In genomic region chr11:62554377-62554776, GRCh38 we compare ENCODE assay signal across 8 cellular contexts. TPM values are rescaled to one million over a fixed set of nuclear protein-coding genes. Genes with fewer than 3 reads are reported as not detected.
DNase-seq lines count a peak whose midpoint lies in the region; ATAC-seq and TF ChIP-seq lines count a peak whose summit lies in the region.

No MANE protein-coding gene starts in this region.

- no peaks in the 10 kb centered on the region for H3K9me3 ChIP-seq in CD4-positive, CD25-positive, alpha-beta regulatory T cell (ENCODE audit: control insufficient read depth in 2 of 2, low read length in 2 of 2)
- H3K9me3 ChIP-seq in duodenal mucosa (ENCODE audit: control insufficient read depth in 1 of 2, low read length in 2 of 2) (no peaks in the 10 kb centered on the region), osteoblast (ENCODE audit: low read depth, low read length) (no peaks in the 10 kb centered on the region)

- H3K4me1 ChIP-seq in CD4-positive, CD25-positive, alpha-beta regulatory T cell (ENCODE audit: control insufficient read depth, insufficient read depth, low read length, poor library complexity, severe bottlenecking): peaks cover 98% of the 10 kb centered on the region
- peaks cover 68 to 80% of the 10 kb centered on the region in 2 donors for H3K4me1 ChIP-seq in duodenal mucosa (ENCODE audit: control insufficient read depth in 1 of 2, insufficient read depth in 2 of 2, low read length in 2 of 2)
- peaks cover 62% of the 10 kb centered on the region for H3K4me1 ChIP-seq in osteoblast (ENCODE audit: insufficient read depth, low read length)

- H3K27ac ChIP-seq in CD4-positive, CD25-positive, alpha-beta regulatory T cell (ENCODE audit: insufficient read depth, low read length, poor library complexity, severe bottlenecking): peak overlapping the region; percentile 99
- H3K27ac ChIP-seq in duodenal mucosa (ENCODE audit: low read depth, low read length) (peak overlapping the region; percentile 93), osteoblast (ENCODE audit: low read depth, low read length) (peak overlapping the region; percentile 85)

- TF ChIP-seq CTCF in osteoblast (IDR thresholded peaks at IDR 0.05; ENCODE audit: extremely low read depth, low read depth, low read length): no peak

- peaks cover 4% of the 10 kb centered on the region for H3K36me3 Mint-ChIP-seq in CD4-positive, CD25-positive, alpha-beta regulatory T cell

- peak overlapping the region; percentile 99 to 100 (median 99) for H3K27ac Mint-ChIP-seq in CD4-positive, CD25-positive, alpha-beta regulatory T cell

- no peak for ATAC-seq in CD4-positive, CD25-positive, alpha-beta regulatory T cell (ENCODE audit: low read depth in 2 of 2)
- ATAC-seq in GM21447 (IDR thresholded peaks at IDR 0.05; ENCODE audit: unreplicated experiment) (no peak), GM21423 (IDR thresholded peaks at IDR 0.05; ENCODE audit: unreplicated experiment) (no peak)

- peak overlapping the region; percentile 81 for H3K4me2 ChIP-seq in osteoblast (ENCODE audit: insufficient read depth, low read length)

- H3K4me3 Mint-ChIP-seq in CD4-positive, CD25-positive, alpha-beta regulatory T cell: peak overlapping the region; percentile 18 to 90 (median 86)

- H3K27me3 Mint-ChIP-seq in CD4-positive, CD25-positive, alpha-beta regulatory T cell: peaks cover 6% of the 10 kb centered on the region

- no peak overlapping the region for H2AFZ ChIP-seq in osteoblast (ENCODE audit: low read length)

- H3K9me3 Mint-ChIP-seq in CD4-positive, CD25-positive, alpha-beta regulatory T cell: peaks cover 0 to 3% (median 0%) of the 10 kb centered on the region in 7 donors

- no peak for DNase-seq in CD4-positive, CD25-positive, alpha-beta regulatory T cell
- DNase-seq in MV-4-11 (lab: John Stamatoyannopoulos, UW) (peak; percentile 11), osteoblast (ENCODE audit: insufficient read length, low spot score, missing footprints) (no peak), NCI-H774 (lab: John Stamatoyannopoulos, UW) (no peak)
- no peak for DNase-seq in activated CD4-positive, CD25-positive, alpha-beta regulatory T cell (lab: John Stamatoyannopoulos, UW)

- peaks cover 11 to 94% (median 71%) of the 10 kb centered on the region in 4 donors for H3K4me1 Mint-ChIP-seq in CD4-positive, CD25-positive, alpha-beta regulatory T cell

- H3K27me3 ChIP-seq in CD4-positive, CD25-positive, alpha-beta regulatory T cell (ENCODE audit: control insufficient read depth, insufficient read depth, low read length): no peaks in the 10 kb centered on the region
- H3K27me3 ChIP-seq in duodenal mucosa (ENCODE audit: control insufficient read depth in 1 of 2, insufficient read depth in 2 of 2, low read length in 2 of 2) (no peaks in the 10 kb centered on the region), osteoblast (ENCODE audit: insufficient read depth, low read length) (no peaks in the 10 kb centered on the region)

- H3K79me2 ChIP-seq in osteoblast (ENCODE audit: insufficient read depth, low read length): peaks cover 7% of the 10 kb centered on the region

- H4K20me1 ChIP-seq in osteoblast (ENCODE audit: insufficient read depth, low read length): peaks cover 14% of the 10 kb centered on the region

- peaks cover 6% of the 10 kb centered on the region for H3K36me3 ChIP-seq in CD4-positive, CD25-positive, alpha-beta regulatory T cell (ENCODE audit: control insufficient read depth, insufficient read depth, low read length)
- H3K36me3 ChIP-seq in duodenal mucosa (ENCODE audit: control insufficient read depth in 1 of 2, insufficient read depth in 2 of 2, low read length in 2 of 2): peaks cover 5 to 9% of the 10 kb centered on the region in 2 donors
- H3K36me3 ChIP-seq in osteoblast (ENCODE audit: insufficient read depth, low read length): peaks cover 22% of the 10 kb centered on the region

- H3K4me3 ChIP-seq in CD4-positive, CD25-positive, alpha-beta regulatory T cell (ENCODE audit: low read depth, low read length): peak overlapping the region; percentile 73
- H3K4me3 ChIP-seq in duodenal mucosa (ENCODE audit: low read depth in 1 of 2, low read length in 2 of 2) (no peak overlapping the region), osteoblast (ENCODE audit: insufficient read depth, low read length) (peak overlapping the region; percentile 59)

- peak overlapping the region; percentile 55 to 79 for H3K9ac ChIP-seq in duodenal mucosa (ENCODE audit: low read depth in 1 of 2, low read length in 2 of 2)

RNA-seq across cellular contexts. Expression of gene AHNAK, which starts 7.8 kb away (rescaled TPM):
- 852 TPM for total RNA-seq in CD4-positive, CD25-positive, alpha-beta regulatory T cell
- 10 to 100 TPM; 22.3 to 59.3 (median 39.5) TPM for polyA plus RNA-seq in CD4-positive, CD25-positive, alpha-beta regulatory T cell
- 646 and 720 TPM in 2 replicates for total RNA-seq in osteoblast

RNA-seq across cellular contexts. Expression of gene EEF1G, which starts 19.3 kb away (rescaled TPM):
- 1,198 TPM for total RNA-seq in CD4-positive, CD25-positive, alpha-beta regulatory T cell
- polyA plus RNA-seq in CD4-positive, CD25-positive, alpha-beta regulatory T cell: 1,000 to 10,000 TPM in 3 of 4 donors, 100 to 1,000 TPM in 1; 775 to 1,680 (median 1,413) TPM
- 1,004 and 1,049 TPM in 2 replicates for total RNA-seq in osteoblast

RNA-seq across cellular contexts. Expression of gene TUT1, which starts 36.9 kb away (rescaled TPM):
- 22.0 TPM for total RNA-seq in CD4-positive, CD25-positive, alpha-beta regulatory T cell
- 10 to 100 TPM in 3 of 4 donors, 1 to 10 TPM in 1; 6.5 to 11.9 (median 10.9) TPM for polyA plus RNA-seq in CD4-positive, CD25-positive, alpha-beta regulatory T cell
- 6.5 and 7.6 TPM in 2 replicates for total RNA-seq in osteoblast

RNA-seq across cellular contexts. Expression of gene MTA2, which starts 47.3 kb away (rescaled TPM):
- total RNA-seq in CD4-positive, CD25-positive, alpha-beta regulatory T cell: 172 TPM
- polyA plus RNA-seq in CD4-positive, CD25-positive, alpha-beta regulatory T cell: 10 to 100 TPM; 30.3 to 38.6 (median 33.9) TPM
- total RNA-seq in osteoblast: 102 and 105 TPM in 2 replicates

RNA-seq across cellular contexts. Expression of gene EML3, which starts 58.2 kb away (rescaled TPM):
- 165 TPM for total RNA-seq in CD4-positive, CD25-positive, alpha-beta regulatory T cell
- polyA plus RNA-seq in CD4-positive, CD25-positive, alpha-beta regulatory T cell: 10 to 100 TPM; 16.1 to 23.2 (median 16.4) TPM
- 26.4 and 29.5 TPM in 2 replicates for total RNA-seq in osteoblast

Comparison
In these comparisons a context has a peak if more than half of its experiments do, and no peak if none do; other contexts are left out.
1. H3K4me3 ChIP-seq: peak in CD4-positive, CD25-positive, alpha-beta regulatory T cell (single experiment) and osteoblast (single experiment); none in duodenal mucosa (0 of 2).
2. Peak in every context shown above with its lines, with median percentiles within 50 percentile points of each other: H3K27ac ChIP-seq.